Comparison of ENCODE assay signal across 8 cellular contexts in the genomic region with DNA sequence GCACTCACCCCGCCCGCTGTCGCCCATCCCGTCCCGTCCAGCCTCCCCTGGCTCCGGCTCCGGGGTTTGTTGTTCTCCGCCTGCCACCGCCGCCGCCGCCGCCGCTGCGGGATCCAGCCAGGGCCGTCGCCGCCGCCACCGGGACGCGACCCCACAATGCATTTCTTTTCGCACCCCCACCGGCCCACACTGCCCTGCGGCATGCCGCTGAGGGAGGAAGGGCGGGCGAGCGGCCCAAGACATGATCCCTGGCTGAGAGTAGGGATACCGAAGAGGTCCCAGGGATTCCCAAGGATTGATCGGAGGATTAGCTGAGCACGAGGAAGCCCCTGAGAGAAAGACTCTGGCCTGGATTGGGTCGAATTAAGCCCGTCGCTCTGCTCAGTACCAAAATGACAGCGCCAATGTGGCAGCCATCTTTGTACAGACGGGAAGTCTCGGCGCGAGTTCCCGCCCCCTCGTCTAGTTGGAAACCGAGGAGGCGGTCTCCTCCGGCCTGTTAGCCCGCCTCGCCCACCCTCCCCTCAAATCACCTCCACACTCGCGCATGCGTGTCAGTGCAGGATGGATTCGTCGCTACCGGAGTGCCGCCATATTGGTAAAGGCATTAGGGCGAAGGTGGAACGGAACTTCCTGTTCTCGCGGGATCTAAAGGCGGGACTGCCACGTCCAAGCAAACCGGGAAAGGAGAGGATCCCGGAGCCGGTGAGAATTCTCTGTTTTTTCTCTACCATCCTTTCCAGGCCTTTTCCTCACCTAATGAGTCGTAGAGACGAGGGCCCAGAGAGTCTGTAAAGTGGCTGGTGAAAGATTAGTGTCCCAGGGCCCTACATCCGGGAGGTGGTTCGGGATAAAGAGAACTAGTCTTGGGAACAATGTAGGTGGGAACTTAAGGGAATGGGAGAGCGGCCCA. TPM values are rescaled to one million over a fixed set of nuclear protein-coding genes. Genes with fewer than 3 reads are reported as not detected.
DNase-seq lines count a peak whose midpoint lies in the region; TF ChIP-seq lines count a peak whose summit lies in the region.

A gene (minus strand): TSS at position 432 of the 913 bp plus-strand sequence. CDS start 189 bp downstream, at position 243.
A gene with protein sequence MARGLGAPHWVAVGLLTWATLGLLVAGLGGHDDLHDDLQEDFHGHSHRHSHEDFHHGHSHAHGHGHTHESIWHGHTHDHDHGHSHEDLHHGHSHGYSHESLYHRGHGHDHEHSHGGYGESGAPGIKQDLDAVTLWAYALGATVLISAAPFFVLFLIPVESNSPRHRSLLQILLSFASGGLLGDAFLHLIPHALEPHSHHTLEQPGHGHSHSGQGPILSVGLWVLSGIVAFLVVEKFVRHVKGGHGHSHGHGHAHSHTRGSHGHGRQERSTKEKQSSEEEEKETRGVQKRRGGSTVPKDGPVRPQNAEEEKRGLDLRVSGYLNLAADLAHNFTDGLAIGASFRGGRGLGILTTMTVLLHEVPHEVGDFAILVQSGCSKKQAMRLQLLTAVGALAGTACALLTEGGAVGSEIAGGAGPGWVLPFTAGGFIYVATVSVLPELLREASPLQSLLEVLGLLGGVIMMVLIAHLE (plus strand): TSS at position 634 of the 913 bp plus-strand sequence. CDS start 379 bp downstream, outside the sequence.

- intact Hi-C loops in activated T-helper 1 cell treated with anti-CD3 and anti-CD28 coated beads, Interleukin-12 subunit alpha, Interleukin-12 subunit beta, Interleukin-2, Interleukin-4 antibody, amounts not matched to agents 30 ng/mL and 10 ng/mL and 1 ng/mL, durations not matched to agents 14 hours and 24 hours and 36 hours (cut with micrococcal nuclease): loop anchor here (1.0 to 10.0 kb wide), 15 partner anchors 8 to 1536 kb away; a partner anchor contains a TSS
- intact Hi-C loops in esophagus squamous epithelium (cut with DNase I): no loop called here

- no peaks in the 10 kb centered on the region for H3K9me2 ChIP-seq in GM23248 (ENCODE audit: insufficient read depth)

- H3K36me3 ChIP-seq in GM23248 (ENCODE audit: low read depth) (peaks cover 17% of the 10 kb centered on the region), esophagus squamous epithelium (peaks cover 20 to 50% (median 33%) of the 10 kb centered on the region in 3 donors)

- peak in 2 of 4 donors; percentile 37 to 56 for TF ChIP-seq POLR2A in esophagus squamous epithelium (IDR thresholded peaks at IDR 0.05)

- in situ Hi-C loops in GM23248 (cut with MboI): no loop called here

- H3K4me3 Mint-ChIP-seq in activated T-helper 1 cell treated with anti-CD3 and anti-CD28 coated beads, Interleukin-12 subunit alpha, Interleukin-12 subunit beta, Interleukin-2, Interleukin-4 antibody, amounts not matched to agents 30 ng/mL and 10 ng/mL and 1 ng/mL, durations not matched to agents 14 hours and 24 hours and 36 hours: peak within 1 kb of the TSS; percentile 100

- H3K27me3 ChIP-seq in GM23248 (replicated peaks; ENCODE audit: insufficient read depth): no peaks in the 10 kb centered on the region
- H3K27me3 ChIP-seq in esophagus squamous epithelium: no peaks in the 10 kb centered on the region

- H3K4me3 ChIP-seq in GM23248 (peak within 1 kb of the TSS; percentile 99), LNCaP clone FGC (ENCODE audit: low read depth, low read length) (peak within 1 kb of the TSS; percentile 98), esophagus squamous epithelium (peak within 1 kb of the TSS; percentile 76 to 88 (median 82))

- H2AFZ ChIP-seq in GM23248: peak within 1 kb of the TSS; percentile 77

- H3K27ac ChIP-seq in GM23248: peak within 1 kb of the TSS; percentile 99
- H3K27ac ChIP-seq in esophagus squamous epithelium: peak within 1 kb of the TSS; percentile 95 to 97 (median 96)

- WGBS in GM23248 (ENCODE audit: low coverage in 1 of 2, low lambda C conversion rate in 2 of 2, missing lambda C conversion rate in 2 of 2), 2 experiments: 1% methylated on average over 49 to 68 of the region's 68 CpGs
- 0 to 2% methylated on average over 18 to 34 of the region's 68 CpGs for WGBS in esophagus squamous epithelium, 2 donors

- H3K9me3 ChIP-seq in GM23248 (ENCODE audit: low read depth): no peaks in the 10 kb centered on the region
- no peaks in the 10 kb centered on the region for H3K9me3 ChIP-seq in esophagus squamous epithelium

- H3K4me1 Mint-ChIP-seq in activated T-helper 1 cell treated with anti-CD3 and anti-CD28 coated beads, Interleukin-12 subunit alpha, Interleukin-12 subunit beta, Interleukin-2, Interleukin-4 antibody, amounts not matched to agents 30 ng/mL and 10 ng/mL and 1 ng/mL, durations not matched to agents 14 hours and 24 hours and 36 hours (ENCODE audit: low read depth): peaks cover 75% of the 10 kb centered on the region

- peak; percentile 99 for DNase-seq in DMS53 (lab: John Stamatoyannopoulos, UW)
- peak; percentile 100 for DNase-seq in GM23248
- DNase-seq in LNCaP clone FGC (ENCODE audit: low read depth): peak; percentile 97
- DNase-seq in RPMI8226: peak; percentile 99
- DNase-seq in activated T-helper 1 cell treated with anti-CD3 and anti-CD28 coated beads, Interleukin-12 subunit alpha, Interleukin-12 subunit beta, Interleukin-2, Interleukin-4 antibody, amounts not matched to agents 30 ng/mL and 10 ng/mL and 1 ng/mL, durations not matched to agents 14 hours and 24 hours and 36 hours (ENCODE audit: low spot score): peak; percentile 97
- peak; percentile 96 for DNase-seq in esophagus squamous epithelium (lab: John Stamatoyannopoulos, UW)
- peak; percentile 100 for DNase-seq in myocyte (ENCODE audit: low read depth)
- DNase-seq in stimulated activated CD8-positive, alpha-beta memory T cell treated with anti-CD3 and anti-CD28 coated beads, Interleukin-7, amount 100 ng/mL, for 4 hours (ENCODE audit: low read depth in 2 of 2): peak; percentile 99 to 100

- peak within 1 kb of the TSS; percentile 100 for H3K9ac ChIP-seq in GM23248

- H3K9me3 Mint-ChIP-seq in activated T-helper 1 cell treated with anti-CD3 and anti-CD28 coated beads, Interleukin-12 subunit alpha, Interleukin-12 subunit beta, Interleukin-2, Interleukin-4 antibody, amounts not matched to agents 30 ng/mL and 10 ng/mL and 1 ng/mL, durations not matched to agents 14 hours and 24 hours and 36 hours: no peaks in the 10 kb centered on the region

- peaks cover 74% of the 10 kb centered on the region for H3K79me2 ChIP-seq in GM23248 (ENCODE audit: insufficient read depth)

- TF ChIP-seq CTCF in LNCaP clone FGC (IDR thresholded peaks at IDR 0.05; ENCODE audit: control insufficient read depth, extremely low read depth, insufficient read depth) (no peak), esophagus squamous epithelium (IDR thresholded peaks at IDR 0.05) (peak in 2 of 6 experiments; percentile 1 to 8)

- H3K36me3 Mint-ChIP-seq in activated T-helper 1 cell treated with anti-CD3 and anti-CD28 coated beads, Interleukin-12 subunit alpha, Interleukin-12 subunit beta, Interleukin-2, Interleukin-4 antibody, amounts not matched to agents 30 ng/mL and 10 ng/mL and 1 ng/mL, durations not matched to agents 14 hours and 24 hours and 36 hours (ENCODE audit: low read depth): peaks cover 49% of the 10 kb centered on the region

- H3F3A ChIP-seq in GM23248 (ENCODE audit: insufficient read depth): peaks cover 42% of the 10 kb centered on the region

- H3K4me1 ChIP-seq in GM23248 (ENCODE audit: insufficient read depth): peaks cover 22% of the 10 kb centered on the region
- H3K4me1 ChIP-seq in esophagus squamous epithelium: peaks cover 43 to 76% (median 44%) of the 10 kb centered on the region in 3 donors

- no peaks in the 10 kb centered on the region; the same call in 1 of the 2 replicates for H4K20me1 ChIP-seq in GM23248 (ENCODE audit: insufficient read depth)

- peak within 1 kb of the TSS; percentile 97 for H3K27ac Mint-ChIP-seq in activated T-helper 1 cell treated with anti-CD3 and anti-CD28 coated beads, Interleukin-12 subunit alpha, Interleukin-12 subunit beta, Interleukin-2, Interleukin-4 antibody, amounts not matched to agents 30 ng/mL and 10 ng/mL and 1 ng/mL, durations not matched to agents 14 hours and 24 hours and 36 hours

- peak within 1 kb of the TSS; percentile 100 for H3K4me2 ChIP-seq in GM23248 (ENCODE audit: unreplicated experiment)

- no peaks in the 10 kb centered on the region for H3K27me3 Mint-ChIP-seq in activated T-helper 1 cell treated with anti-CD3 and anti-CD28 coated beads, Interleukin-12 subunit alpha, Interleukin-12 subunit beta, Interleukin-2, Interleukin-4 antibody, amounts not matched to agents 30 ng/mL and 10 ng/mL and 1 ng/mL, durations not matched to agents 14 hours and 24 hours and 36 hours (ENCODE audit: insufficient read depth)

RNA-seq across cellular contexts. Expression of the first gene that starts in this region (rescaled TPM):
- 27.7 and 28.8 TPM in 2 replicates for total RNA-seq in GM23248 (2014; rRNA removed; shearing (Covaris generic))
- 28.1 and 28.9 TPM in 2 replicates for polyA plus RNA-seq in GM23248 (2016; fragmentation: Nextera tagmentation; extraction: Ambion mirVana)
- 46.6 and 47.4 TPM in 2 replicates for total RNA-seq in activated T-helper 1 cell treated with anti-CD3 and anti-CD28 coated beads, Interleukin-12 subunit alpha, Interleukin-12 subunit beta, Interleukin-2, Interleukin-4 antibody, amounts not matched to agents 30 ng/mL and 10 ng/mL and 1 ng/mL, durations not matched to agents 14 hours and 24 hours and 36 hours
- 10 to 100 TPM; 13.9 to 26.7 (median 16.7) TPM for total RNA-seq in esophagus squamous epithelium
- total RNA-seq in myocyte: 29.3 and 36.9 TPM in 2 replicates
- polyA plus RNA-seq in myocyte (2012): 56.5 TPM

RNA-seq across cellular contexts. Expression of the second gene that starts in this region (rescaled TPM):
- total RNA-seq in GM23248 (2014; rRNA removed; shearing (Covaris generic)): 126 and 147 TPM in 2 replicates
- polyA plus RNA-seq in GM23248 (2016; fragmentation: Nextera tagmentation; extraction: Ambion mirVana): 24.7 and 26.9 TPM in 2 replicates
- total RNA-seq in activated T-helper 1 cell treated with anti-CD3 and anti-CD28 coated beads, Interleukin-12 subunit alpha, Interleukin-12 subunit beta, Interleukin-2, Interleukin-4 antibody, amounts not matched to agents 30 ng/mL and 10 ng/mL and 1 ng/mL, durations not matched to agents 14 hours and 24 hours and 36 hours: 67.1 and 68.8 TPM in 2 replicates
- total RNA-seq in esophagus squamous epithelium: 10 to 100 TPM; 43.1 to 72.4 (median 62.4) TPM
- 95.9 and 162 TPM in 2 replicates for total RNA-seq in myocyte
- 267 TPM for polyA plus RNA-seq in myocyte (2012)

Comparison
In these comparisons a context has a peak if more than half of its experiments do, and no peak if none do; other contexts are left out.
1. Peak in every context shown above with its lines: DNase-seq, H3K4me3 ChIP-seq and H3K27ac ChIP-seq.